Comparison of ENCODE assay signal across 1 cellular context in the genomic region with DNA sequence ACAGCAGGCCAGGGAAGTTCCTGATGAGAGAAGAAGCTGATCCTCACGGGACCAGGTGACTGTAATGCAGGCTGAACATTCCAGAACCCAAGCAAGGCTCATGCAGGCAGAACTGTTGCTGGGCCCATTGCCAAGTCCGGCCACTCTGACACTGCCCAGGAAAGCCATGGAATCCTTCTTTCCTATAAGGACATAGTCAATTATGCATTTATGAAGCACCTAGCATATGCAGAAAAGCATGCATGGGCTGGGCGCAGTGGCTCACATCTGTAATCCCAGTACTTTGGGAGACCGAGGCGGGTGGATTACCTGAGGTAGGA.
TF ChIP-seq lines count a peak whose summit lies in the region.

No MANE protein-coding gene starts in this region.

TF ChIP-seq in H1, 55 proteins besides CTCF, POLR2A, EP300 and RAD21 (continued from another document):
- TF ChIP-seq NRF1 (IDR thresholded peaks at IDR 0.05; ENCODE audit: low read depth, low read length) (no peak), RNF2 (IDR thresholded peaks at IDR 0.05; ENCODE audit: borderline replicate concordance, low read depth, low read length, missing control alignments, poor library complexity, severe bottlenecking) (no peak)
